18 cellular contexts compared by ENCODE assay signal in the genomic region with DNA sequence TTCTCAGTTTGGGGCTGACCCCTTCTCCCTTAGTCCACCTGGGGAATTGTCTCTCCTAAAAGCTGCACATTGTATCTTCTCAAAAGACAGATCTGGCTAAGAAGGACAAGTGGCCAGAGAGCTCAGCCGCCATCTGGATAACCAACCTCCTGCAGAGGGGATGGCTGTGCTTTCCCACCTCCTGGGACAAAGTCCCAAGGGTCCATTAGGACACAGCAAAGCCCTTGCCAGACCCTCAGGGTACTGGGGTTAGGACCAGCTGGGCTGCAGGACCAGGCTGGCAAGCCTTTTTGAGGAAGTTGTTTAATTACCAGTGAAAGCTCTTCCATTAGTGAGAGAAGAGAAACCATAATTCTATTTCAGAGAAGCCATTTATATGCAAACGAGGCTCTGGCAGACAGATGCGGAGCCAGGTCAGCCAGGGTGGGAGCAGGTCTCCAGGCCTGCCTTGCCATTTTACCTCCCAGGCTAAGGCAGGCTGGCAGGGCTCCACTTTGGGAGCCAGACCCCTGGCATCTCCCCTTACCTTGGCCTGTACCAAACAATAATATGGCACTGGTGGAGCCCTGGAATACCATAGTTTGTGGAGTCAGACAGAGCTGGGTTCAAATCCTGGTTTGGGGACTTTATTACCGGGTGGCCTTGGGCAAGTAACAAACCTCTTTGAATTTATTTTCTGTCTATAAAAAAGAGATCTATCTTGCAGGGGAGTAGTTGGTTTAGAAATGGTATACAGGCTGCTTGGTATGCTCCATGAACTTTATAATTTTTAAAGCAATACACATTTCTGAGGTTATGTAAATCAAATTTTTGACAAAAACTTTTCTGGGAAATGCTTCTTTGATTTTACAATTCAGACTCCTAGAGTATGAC. TPM values are rescaled to one million over a fixed set of nuclear protein-coding genes. Genes with fewer than 3 reads are reported as not detected.
DNase-seq lines count a peak whose midpoint lies in the region; ATAC-seq and TF ChIP-seq lines count a peak whose summit lies in the region.
"Had no signal": no experiment of that assay in that cellular context is flagged by ENCODE, and none has a peak within 500 bp of the region (broad histone marks: within the 10 kb centered on the region; RNA-seq: fewer than 3 reads in every experiment).

No MANE protein-coding gene starts in this region.

- TF ChIP-seq CTCF in uterus (IDR thresholded peaks at IDR 0.05) (no peak), GM10266 (IDR thresholded peaks at IDR 0.05; ENCODE audit: control insufficient read depth, insufficient read depth, low read depth, missing control alignments) (no peak)

- H3K9ac ChIP-seq in SK-N-MC (ENCODE audit: insufficient read length) = no peak overlapping the region

- ATAC-seq in HG03095 (IDR thresholded peaks at IDR 0.05; ENCODE audit: unreplicated experiment) = no peak
- ATAC-seq: Panc1 had no signal

- TF ChIP-seq POLR2A in uterus (IDR thresholded peaks at IDR 0.05) = no peak

- H3K9me3 ChIP-seq in SK-N-MC (ENCODE audit: low read depth, low read length) (no peaks in the 10 kb centered on the region), uterus (no peaks in the 10 kb centered on the region)

- H3K4me3 ChIP-seq in SK-N-MC (no peak overlapping the region), uterus (no peak overlapping the region)
- H3K4me3 ChIP-seq: lung, smooth muscle cell had no signal

- intact Hi-C loops in uterus (cut with DNase I; ENCODE audit: low total_unique reads) = no loop called here

- DNase-seq in DMS 273 (lab: John Stamatoyannopoulos, UW; ENCODE audit: unreplicated experiment) (peak; percentile 73), MV-4-11 (lab: John Stamatoyannopoulos, UW) (peak; percentile 40), SK-N-MC (ENCODE audit: low read depth, low spot score) (no peak), left kidney (ENCODE audit: low read depth, low spot score) (peak; percentile 43), uterus (no peak), T1000 (lab: John Stamatoyannopoulos, UW) (no peak), GM10266 (ENCODE audit: extremely low spot score) (no peak)
- DNase-seq: activated naive CD4-positive, alpha-beta T cell treated with anti-CD3 and anti-CD28 coated beads, Interleukin-2, amount 10 ng/mL, durations not matched to agents 7 days and 5 days; CD4-positive, CD25-positive, alpha-beta regulatory T cell; hypothalamus; NCI-H2029 treated with DMSO at 0.1 percent for 48 hours; substantia nigra had no signal

- no peaks in the 10 kb centered on the region for H3K4me1 ChIP-seq in uterus

- H3K36me3 ChIP-seq in SK-N-MC (ENCODE audit: insufficient read depth, low read length) = no peaks in the 10 kb centered on the region; the same call in 1 of the 2 replicates
- H3K36me3 ChIP-seq in uterus = no peaks in the 10 kb centered on the region

- no peaks in the 10 kb centered on the region for H3K27me3 ChIP-seq in uterus

- H3K27ac ChIP-seq in SK-N-MC (peak overlapping the region; percentile 75), uterus (no peak overlapping the region)

RNA-seq across cellular contexts. Expression of gene SHF, which starts 17.9 kb away (rescaled TPM):
- total RNA-seq in uterus = 10 to 100 TPM in 3 of 4 donors, 1 to 10 TPM in 1; 1.5 to 37.5 (median 24.1) TPM

RNA-seq across cellular contexts. Expression of gene DUOX1, which starts 40.0 kb away (rescaled TPM):
- total RNA-seq in uterus = 1 to 10 TPM in 1 of 4 donors, under 1 TPM in 2, not detected in 1; 0.24 to 1.3 (median 0.26) TPM
- total RNA-seq: CD4-positive, CD25-positive, alpha-beta regulatory T cell had no signal

RNA-seq across cellular contexts. Expression of gene DUOXA1, which starts 40.2 kb away (rescaled TPM):
- total RNA-seq in uterus = 1 to 10 TPM in 2 of 4 donors, not detected in 2; 1.4 to 2.5 TPM
- total RNA-seq: activated CD8-positive, alpha-beta memory T cell treated with anti-CD3 and anti-CD28 coated beads for 36 hours; CD4-positive, CD25-positive, alpha-beta regulatory T cell had no signal

RNA-seq across cellular contexts. Expression of gene DUOXA2, which starts 55.7 kb away (rescaled TPM):
- total RNA-seq in uterus = not detected
- total RNA-seq: activated CD8-positive, alpha-beta memory T cell treated with anti-CD3 and anti-CD28 coated beads for 36 hours; CD4-positive, CD25-positive, alpha-beta regulatory T cell; omental fat pad; smooth muscle cell had no signal

RNA-seq across cellular contexts. Expression of gene DUOX2, which starts 55.9 kb away (rescaled TPM):
- total RNA-seq in uterus = under 1 TPM in 3 of 4 donors, not detected in 1; under 0.01 to 0.70 (median under 0.01) TPM
- total RNA-seq: CD4-positive, CD25-positive, alpha-beta regulatory T cell had no signal

Comparison
In these comparisons a context has a peak if more than half of its experiments do, and no peak if none do; other contexts are left out.
1. DNase-seq: peak in DMS 273 (single experiment), MV-4-11 (single experiment) and left kidney (single experiment); none in SK-N-MC (single experiment), uterus (0 of 2), T1000 (single experiment) and GM10266 (single experiment).